ENCODE assay signal across 21 cellular contexts in genomic region chr12:42985506-42985905, GRCh38.
DNase-seq lines count a peak whose midpoint lies in the region; ATAC-seq, FAIRE-seq and TF ChIP-seq lines count a peak whose summit lies in the region.
"Had no signal": no experiment of that assay in that cellular context is flagged by ENCODE, and none has a peak within 500 bp of the region (broad histone marks: within the 10 kb centered on the region; RNA-seq: fewer than 3 reads in every experiment).

No MANE protein-coding gene starts in this region.

- peak; percentile 40 for DNase-seq in WTC11 (ENCODE audit: low spot score)
- DNase-seq in neural progenitor cell (ENCODE audit: low spot score), result peak; percentile 82
- no peak for DNase-seq in effector memory CD8-positive, alpha-beta T cell
- DNase-seq in NCI-H1092 (lab: John Stamatoyannopoulos, UW), result no peak
- DNase-seq in hepatic stellate cell (ENCODE audit: low spot score), result no peak
- DNase-seq in GM12891 (ENCODE audit: insufficient read length, low spot score), result no peak
- DNase-seq: activated CD4-positive, alpha-beta memory T cell treated with anti-CD3 and anti-CD28 coated beads for 36 hours; activated naive CD4-positive, alpha-beta T cell treated with anti-CD3 and anti-CD28 coated beads, Interleukin-2, amount 10 ng/mL, durations not matched to agents 7 days and 5 days; cortex of kidney; DND-41; foreskin keratinocyte; KG1; left ventricle myocardium inferior; NCI-H2081 treated with DMSO at 0.1 percent for 48 hours; PC-3; stimulated activated naive CD8-positive, alpha-beta T cell treated with anti-CD3 and anti-CD28 coated beads, Interleukin-15, Interleukin-2, amounts not matched to agents 100 U/mL and 50 U/mL, for 24 hours; T-helper 17 cell had no signal

- ATAC-seq in WTC11, result peak; percentile 96
- no peak for ATAC-seq in effector memory CD8-positive, alpha-beta T cell (replicated peaks)
- ATAC-seq: body of pancreas; foreskin keratinocyte; PC-3; stimulated activated naive CD8-positive, alpha-beta T cell treated with anti-CD3 and anti-CD28 coated beads, Interleukin-15, Interleukin-2, amounts not matched to agents 100 U/mL and 50 U/mL, for 24 hours; T-helper 17 cell had no signal

- no peaks in the 10 kb centered on the region for H3K9me3 ChIP-seq in HUES48 (ENCODE audit: control insufficient read depth, insufficient read depth, low read length)
- H3K9me3 ChIP-seq in iPS-20b (ENCODE audit: insufficient read depth, low read depth, low read length), result no peaks in the 10 kb centered on the region
- no peaks in the 10 kb centered on the region for H3K9me3 ChIP-seq in neural progenitor cell (ENCODE audit: low read depth)
- H3K9me3 ChIP-seq: body of pancreas, tibial nerve had no signal

- H3K36me3 Mint-ChIP-seq in WTC11 (no peaks in the 10 kb centered on the region), neural progenitor cell (no peaks in the 10 kb centered on the region)
- no peaks in the 10 kb centered on the region for H3K36me3 Mint-ChIP-seq in effector memory CD8-positive, alpha-beta T cell (ENCODE audit: insufficient read depth)
- H3K36me3 Mint-ChIP-seq: activated CD4-positive, alpha-beta memory T cell treated with anti-CD3 and anti-CD28 coated beads for 36 hours; activated naive CD4-positive, alpha-beta T cell treated with anti-CD3 and anti-CD28 coated beads, Interleukin-2, amount 10 ng/mL, durations not matched to agents 7 days and 5 days had no signal

- H3K4me3 Mint-ChIP-seq in WTC11 (no peak overlapping the region), neural progenitor cell (no peak overlapping the region)
- no peak overlapping the region for H3K4me3 Mint-ChIP-seq in effector memory CD8-positive, alpha-beta T cell
- H3K4me3 Mint-ChIP-seq: activated CD4-positive, alpha-beta memory T cell treated with anti-CD3 and anti-CD28 coated beads for 36 hours; activated naive CD4-positive, alpha-beta T cell treated with anti-CD3 and anti-CD28 coated beads, Interleukin-2, amount 10 ng/mL, durations not matched to agents 7 days and 5 days; T-helper 17 cell had no signal

- H3K4me1 ChIP-seq in HUES48 (ENCODE audit: control insufficient read depth, insufficient read depth, low read length) (peaks cover 41% of the 10 kb centered on the region), iPS-20b (ENCODE audit: insufficient read depth, low read length) (peaks cover 34% of the 10 kb centered on the region), neural progenitor cell (peaks cover 31% of the 10 kb centered on the region)
- H3K4me1 ChIP-seq: body of pancreas, left ventricle myocardium inferior, tibial nerve had no signal

- H3K9ac ChIP-seq in HUES48 (ENCODE audit: low read depth, low read length) (no peak overlapping the region), iPS-20b (ENCODE audit: low read depth, low read length) (no peak overlapping the region), neural progenitor cell (no peak overlapping the region)

- TF ChIP-seq POLR2A in GM12891 (IDR thresholded peaks at IDR 0.05; ENCODE audit: low read depth, low read length), result no peak

- peak overlapping the region; percentile 52 for H3K4me2 ChIP-seq in neural progenitor cell

- no peaks in the 10 kb centered on the region for H4K20me1 ChIP-seq in neural progenitor cell (ENCODE audit: low read depth)

- H3K4me3 ChIP-seq in HUES48 (ENCODE audit: low read depth, low read length) (no peak overlapping the region), iPS-20b (ENCODE audit: low read length) (peak overlapping the region; percentile 15; the same call in 1 of the 2 replicates), neural progenitor cell (no peak overlapping the region)
- H3K4me3 ChIP-seq: body of pancreas, left ventricle myocardium inferior, tibial nerve had no signal

- POLR2A ChIA-PET in WTC11 (lab: Charles Lee), result interaction anchor here (0.5 to 1.0 kb wide), 3 partner anchors 14 to 501 kb away, joined by 3 to 5 read pairs (median 3); no protein-coding TSS in a partner anchor

- H3K79me2 ChIP-seq in neural progenitor cell (ENCODE audit: low read depth), result no peaks in the 10 kb centered on the region

- H3K36me3 ChIP-seq in HUES48 (ENCODE audit: control insufficient read depth, insufficient read depth, low read length) (no peaks in the 10 kb centered on the region), iPS-20b (ENCODE audit: insufficient read depth, low read depth, low read length) (no peaks in the 10 kb centered on the region), neural progenitor cell (no peaks in the 10 kb centered on the region)
- H3K36me3 ChIP-seq: left ventricle myocardium inferior, tibial nerve had no signal

- H3K9me3 Mint-ChIP-seq in WTC11, result no peaks in the 10 kb centered on the region
- H3K9me3 Mint-ChIP-seq in neural progenitor cell, result no peaks in the 10 kb centered on the region
- peaks cover 0 to 2% of the 10 kb centered on the region in 2 donors for H3K9me3 Mint-ChIP-seq in effector memory CD8-positive, alpha-beta T cell
- H3K9me3 Mint-ChIP-seq: activated CD4-positive, alpha-beta memory T cell treated with anti-CD3 and anti-CD28 coated beads for 36 hours had no signal

- no peak overlapping the region for H2AFZ ChIP-seq in neural progenitor cell (replicated peaks)

- TF ChIP-seq CTCF in WTC11 (IDR thresholded peaks at IDR 0.05) (no peak), neural progenitor cell (IDR thresholded peaks at IDR 0.05) (no peak)

- CTCF ChIA-PET in WTC11 (lab: Charles Lee), result interaction anchor here (0.9 kb wide), 1 partner anchor 11 kb away, joined by 3 read pairs; no protein-coding TSS in a partner anchor

- H3K4me1 Mint-ChIP-seq in WTC11, result peaks cover 44% of the 10 kb centered on the region
- H3K4me1 Mint-ChIP-seq in neural progenitor cell, result peaks cover 13% of the 10 kb centered on the region
- H3K4me1 Mint-ChIP-seq in effector memory CD8-positive, alpha-beta T cell (ENCODE audit: low read depth in 2 of 2), result no peaks in the 10 kb centered on the region
- H3K4me1 Mint-ChIP-seq: activated naive CD4-positive, alpha-beta T cell treated with anti-CD3 and anti-CD28 coated beads, Interleukin-2, amount 10 ng/mL, durations not matched to agents 7 days and 5 days; T-helper 17 cell had no signal

- no peaks in the 10 kb centered on the region for H3K27me3 ChIP-seq in HUES48 (ENCODE audit: control insufficient read depth, insufficient read depth, low read length)
- H3K27me3 ChIP-seq in iPS-20b (ENCODE audit: insufficient read depth, low read length), result no peaks in the 10 kb centered on the region
- no peaks in the 10 kb centered on the region for H3K27me3 ChIP-seq in neural progenitor cell
- H3K27me3 ChIP-seq: body of pancreas, foreskin keratinocyte, tibial nerve had no signal

- H3F3A ChIP-seq in neural progenitor cell (ENCODE audit: low read depth), result peaks cover 28% of the 10 kb centered on the region

- H3K27me3 Mint-ChIP-seq in WTC11 (ENCODE audit: low read depth) (peaks cover 9% of the 10 kb centered on the region), neural progenitor cell (ENCODE audit: insufficient read depth, low read depth) (no peaks in the 10 kb centered on the region)
- no peaks in the 10 kb centered on the region for H3K27me3 Mint-ChIP-seq in effector memory CD8-positive, alpha-beta T cell
- H3K27me3 Mint-ChIP-seq: activated CD4-positive, alpha-beta memory T cell treated with anti-CD3 and anti-CD28 coated beads for 36 hours; activated naive CD4-positive, alpha-beta T cell treated with anti-CD3 and anti-CD28 coated beads, Interleukin-2, amount 10 ng/mL, durations not matched to agents 7 days and 5 days; T-helper 17 cell had no signal

- H3K27ac Mint-ChIP-seq in WTC11 (peak overlapping the region; percentile 24; the same call in 1 of the 2 replicates), neural progenitor cell (peak overlapping the region; percentile 8)
- no peak overlapping the region for H3K27ac Mint-ChIP-seq in effector memory CD8-positive, alpha-beta T cell
- H3K27ac Mint-ChIP-seq: activated CD4-positive, alpha-beta memory T cell treated with anti-CD3 and anti-CD28 coated beads for 36 hours; activated naive CD4-positive, alpha-beta T cell treated with anti-CD3 and anti-CD28 coated beads, Interleukin-2, amount 10 ng/mL, durations not matched to agents 7 days and 5 days; T-helper 17 cell had no signal

- H3K27ac ChIP-seq in HUES48 (ENCODE audit: low read depth, low read length) (peak overlapping the region; percentile 60), iPS-20b (ENCODE audit: low read length) (no peak overlapping the region), neural progenitor cell (peak overlapping the region; percentile 49)
- H3K27ac ChIP-seq: body of pancreas, foreskin keratinocyte, left ventricle myocardium inferior, tibial nerve had no signal

- no peak for FAIRE-seq in GM12891 (lab: Jason Lieb, UNC)

TF ChIP-seq in WTC11, 78 proteins besides CTCF, POLR2A, EP300 and RAD21:
- TF ChIP-seq ZBTB21 (CRISPR knock-in tag; IDR thresholded peaks at IDR 0.05; ENCODE audit: borderline replicate concordance), result no peak
- peak; percentile 34; the same call in 1 of the 2 replicates for TF ChIP-seq TEAD1 (CRISPR knock-in tag; IDR thresholded peaks at IDR 0.05)
- no peak for TF ChIP-seq NFATC4 (CRISPR knock-in tag; IDR thresholded peaks at IDR 0.05)

TF ChIP-seq in GM12891, 5 proteins besides CTCF, POLR2A, EP300 and RAD21:
- no peak for TF ChIP-seq SPI1 (IDR thresholded peaks at IDR 0.05; ENCODE audit: low read depth, low read length)
- TF ChIP-seq PAX5 (IDR thresholded peaks at IDR 0.05; ENCODE audit: insufficient read depth, low read length, severe bottlenecking), result no peak
- TF ChIP-seq TAF1 (IDR thresholded peaks at IDR 0.05; ENCODE audit: low read depth, low read length), result no peak
- TF ChIP-seq POLR2AphosphoS5 (IDR thresholded peaks at IDR 0.05; ENCODE audit: low read depth, low read length), result no peak
- no peak for TF ChIP-seq POU2F2 (IDR thresholded peaks at IDR 0.05; ENCODE audit: low read depth, low read length)
TF ChIP-seq in GM12891: peak in this region for 0.

Comparison
In these comparisons a context has a peak if more than half of its experiments do, and no peak if none do; other contexts are left out.
1. DNase-seq: peak in WTC11 (single experiment) and neural progenitor cell (single experiment); none in effector memory CD8-positive, alpha-beta T cell (0 of 3), NCI-H1092 (single experiment), hepatic stellate cell (single experiment) and GM12891 (single experiment).
2. H3K27ac Mint-ChIP-seq: peak in WTC11 (single experiment) and neural progenitor cell (single experiment); none in effector memory CD8-positive, alpha-beta T cell (0 of 2).